Comparison of ENCODE assay signal across 20 cellular contexts in the genomic region with DNA sequence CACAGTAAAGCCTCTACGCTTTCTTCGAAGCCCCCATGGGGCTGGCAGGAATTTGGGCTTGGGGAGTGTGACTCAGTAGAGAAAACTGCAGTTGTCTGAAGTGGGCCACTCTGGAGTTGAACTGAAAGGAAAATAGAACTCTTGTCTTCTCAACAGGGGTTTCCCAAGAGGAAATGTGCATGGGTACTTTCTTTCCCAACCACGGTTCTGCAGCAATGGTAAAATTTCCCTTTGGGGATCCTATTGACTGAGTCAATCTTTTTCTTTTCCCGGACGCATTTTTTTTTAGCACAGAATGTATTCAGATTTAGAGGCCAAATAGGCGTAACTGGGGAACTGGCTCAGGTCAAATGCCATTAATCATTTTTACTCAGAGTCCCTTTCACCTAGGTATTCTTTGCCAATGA.
"Had no signal": no experiment of that assay in that cellular context is flagged by ENCODE, and none has a peak within 500 bp of the region (broad histone marks: within the 10 kb centered on the region; RNA-seq: fewer than 3 reads in every experiment).

No MANE protein-coding gene starts in this region.

- H3K4me1 Mint-ChIP-seq: activated naive CD8-positive, alpha-beta T cell treated with anti-CD3 and anti-CD28 coated beads for 36 hours; naive thymus-derived CD4-positive, alpha-beta T cell; stimulated activated memory B cell treated with anti-CD40 and anti-IgM and Interleukin-4, amounts not matched to agents 10 μg/mL and 1 μg/mL and 100 μg/mL, for 72 hours had no signal

- H3K36me3 ChIP-seq: lower lobe of right lung, neutrophil, tibial artery, uterus had no signal

- H3K27ac Mint-ChIP-seq: activated CD4-positive, alpha-beta memory T cell treated with anti-CD3 and anti-CD28 coated beads for 36 hours; activated naive CD8-positive, alpha-beta T cell treated with anti-CD3 and anti-CD28 coated beads for 36 hours; naive thymus-derived CD4-positive, alpha-beta T cell; stimulated activated memory B cell treated with anti-CD40 and anti-IgM and Interleukin-4, amounts not matched to agents 10 μg/mL and 1 μg/mL and 100 μg/mL, for 72 hours; T-helper 2 cell treated with Interferon-gamma antibody and Interleukin-4, amounts not matched to agents 5 μg/mL and 100 μg/mL, for 36 hours had no signal

- H3K9me3 ChIP-seq: lower lobe of right lung, neutrophil, tibial artery, uterus had no signal

- ATAC-seq: left cardiac atrium; lower lobe of right lung; naive thymus-derived CD4-positive, alpha-beta T cell; right cardiac atrium; stimulated activated memory B cell treated with anti-CD40 and anti-IgM and Interleukin-4, amounts not matched to agents 10 μg/mL and 1 μg/mL and 100 μg/mL, for 72 hours had no signal

- H3K4me3 ChIP-seq: lower lobe of right lung, tibial artery, uterus had no signal

- DNase-seq: activated CD4-positive, alpha-beta memory T cell treated with anti-CD3 and anti-CD28 coated beads for 36 hours; activated CD4-positive, alpha-beta T cell treated with anti-CD3 and anti-CD28 coated beads for 1 hour; activated gamma-delta T cell treated with Interleukin-2 at 50 U/mL for 16 hours; activated naive CD8-positive, alpha-beta T cell treated with anti-CD3 and anti-CD28 coated beads for 36 hours; activated T-cell treated with anti-CD3 and anti-CD28 coated beads, Interleukin-2, amount 50 U/mL, for 48 hours; anterior cingulate cortex; central memory CD4-positive, alpha-beta T cell; cortex of kidney; effector CD8-positive, alpha-beta T cell; hippocampal formation; left cardiac atrium; lower lobe of right lung; naive thymus-derived CD4-positive, alpha-beta T cell; posterior cingulate gyrus; right cardiac atrium; tibial artery; uterus had no signal

- H3K4me1 ChIP-seq: lower lobe of right lung, tibial artery, uterus had no signal

- H3K4me3 Mint-ChIP-seq: activated CD4-positive, alpha-beta memory T cell treated with anti-CD3 and anti-CD28 coated beads for 36 hours; activated naive CD8-positive, alpha-beta T cell treated with anti-CD3 and anti-CD28 coated beads for 36 hours; naive thymus-derived CD4-positive, alpha-beta T cell; stimulated activated memory B cell treated with anti-CD40 and anti-IgM and Interleukin-4, amounts not matched to agents 10 μg/mL and 1 μg/mL and 100 μg/mL, for 72 hours; T-helper 2 cell treated with Interferon-gamma antibody and Interleukin-4, amounts not matched to agents 5 μg/mL and 100 μg/mL, for 36 hours had no signal

- H3K27ac ChIP-seq: lower lobe of right lung, neutrophil, tibial artery, uterus had no signal

- H3K27me3 ChIP-seq: neutrophil, tibial artery, uterus had no signal

- H3K36me3 Mint-ChIP-seq: activated CD4-positive, alpha-beta memory T cell treated with anti-CD3 and anti-CD28 coated beads for 36 hours; activated naive CD8-positive, alpha-beta T cell treated with anti-CD3 and anti-CD28 coated beads for 36 hours; naive thymus-derived CD4-positive, alpha-beta T cell; stimulated activated memory B cell treated with anti-CD40 and anti-IgM and Interleukin-4, amounts not matched to agents 10 μg/mL and 1 μg/mL and 100 μg/mL, for 72 hours had no signal
